10 cellular contexts compared by ENCODE assay signal in the genomic region with DNA sequence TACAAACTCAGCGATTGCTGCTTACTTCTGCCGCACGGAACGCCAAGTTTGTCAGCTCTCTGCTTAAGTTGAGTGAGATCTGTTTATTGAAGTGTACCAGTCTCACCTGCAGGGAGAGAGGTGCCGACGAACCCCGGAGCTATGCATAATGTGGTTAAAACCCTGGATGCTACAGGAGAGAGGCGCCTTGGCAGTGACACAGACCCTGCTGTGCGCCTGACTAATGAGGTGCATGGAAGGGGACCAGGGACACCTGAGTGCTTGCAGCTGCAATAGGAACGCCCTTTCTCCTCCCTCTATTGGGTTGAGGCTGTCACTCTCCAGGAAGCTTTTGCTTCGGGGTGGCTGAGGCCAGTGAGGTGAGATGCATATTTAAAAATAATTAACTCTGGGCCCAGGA. TPM values are rescaled to one million over a fixed set of nuclear protein-coding genes. Genes with fewer than 3 reads are reported as not detected.
DNase-seq lines count a peak whose midpoint lies in the region; ATAC-seq and TF ChIP-seq lines count a peak whose summit lies in the region.
"Had no signal": no experiment of that assay in that cellular context is flagged by ENCODE, and none has a peak within 500 bp of the region (broad histone marks: within the 10 kb centered on the region; RNA-seq: fewer than 3 reads in every experiment).

No MANE protein-coding gene starts in this region.

- no TSS peak for BruUV-seq in mammary epithelial cell (replicated peaks; lab: Mats Ljungman, UMichigan)

- WGBS in mammary epithelial cell (ENCODE audit: low coverage, missing lambda C conversion rate) = 30% methylated on average over 11 of the region's 11 CpGs
- WGBS in heart left ventricle, 4 donors = 33 to 53% (median 39%) methylated on average over 9 to 11 of the region's 11 CpGs

- in situ Hi-C loops in mammary epithelial cell (cut with MboI; ENCODE audit: low sequenced_read_pairs in 2 of 2) = no loop called here

- H3K27me3 Mint-ChIP-seq in natural killer cell treated with Interleukin-12 subunit alpha and Interleukin-12 subunit beta and Interleukin-15 and Interleukin-18, amount 100 ng/mL, for 72 hours = peaks cover 50 to 65% of the 10 kb centered on the region in 2 donors

- no peaks in the 10 kb centered on the region for H4K20me1 ChIP-seq in mammary epithelial cell (ENCODE audit: insufficient read depth, low read length)

- dilution Hi-C loops in mammary epithelial cell (cut with HindIII; ENCODE audit: low sequenced_read_pairs) = loop anchor here (5.0 kb wide), 1 partner anchor 33 kb away; no protein-coding TSS in a partner anchor

- H3K4me1 ChIP-seq in HUES48 (ENCODE audit: control insufficient read depth, insufficient read depth, low read length) (peaks cover 14% of the 10 kb centered on the region; the same call in 1 of the 2 replicates), mammary epithelial cell (ENCODE audit: insufficient read depth, low read length) (peaks cover 15% of the 10 kb centered on the region), heart left ventricle (peaks cover 0 to 17% (median 6%) of the 10 kb centered on the region in 12 donors)

- H3K36me3 ChIP-seq in HUES48 (ENCODE audit: control insufficient read depth, insufficient read depth, low read length) = no peaks in the 10 kb centered on the region
- no peaks in the 10 kb centered on the region for H3K36me3 ChIP-seq in mammary epithelial cell (ENCODE audit: insufficient read depth, low read length)
- no peaks in the 10 kb centered on the region for H3K36me3 ChIP-seq in heart left ventricle
- H3K36me3 ChIP-seq: esophagus muscularis mucosa, WERI-Rb-1 had no signal

- H3K9ac ChIP-seq in HUES48 (ENCODE audit: low read depth, low read length) (no peak overlapping the region), mammary epithelial cell (ENCODE audit: insufficient read depth, low read length) (no peak overlapping the region)

- no peaks in the 10 kb centered on the region for H3K9me3 Mint-ChIP-seq in natural killer cell treated with Interleukin-12 subunit alpha and Interleukin-12 subunit beta and Interleukin-15 and Interleukin-18, amount 100 ng/mL, for 72 hours

- peak overlapping the region; percentile 94 for H3K4me2 ChIP-seq in mammary epithelial cell (ENCODE audit: insufficient read depth, low read depth, low read length)

- H3K79me2 ChIP-seq in mammary epithelial cell (ENCODE audit: insufficient read depth, low read length) = no peaks in the 10 kb centered on the region

- intact Hi-C loops in mammary epithelial cell (cut with micrococcal nuclease) = no loop called here
- intact Hi-C loops in heart left ventricle (cut with DNase I) = no loop called here

- no peaks in the 10 kb centered on the region for H3K36me3 Mint-ChIP-seq in natural killer cell treated with Interleukin-12 subunit alpha and Interleukin-12 subunit beta and Interleukin-15 and Interleukin-18, amount 100 ng/mL, for 72 hours

- H3K27me3 ChIP-seq in HUES48 (ENCODE audit: control insufficient read depth, insufficient read depth, low read length) = peaks cover 65% of the 10 kb centered on the region
- H3K27me3 ChIP-seq in mammary epithelial cell (ENCODE audit: insufficient read depth, low read length) = peaks cover 2% of the 10 kb centered on the region
- H3K27me3 ChIP-seq in heart left ventricle = peaks cover 13 to 79% (median 28%) of the 10 kb centered on the region in 9 donors

- no peak overlapping the region for H3K27ac Mint-ChIP-seq in natural killer cell treated with Interleukin-12 subunit alpha and Interleukin-12 subunit beta and Interleukin-15 and Interleukin-18, amount 100 ng/mL, for 72 hours

- H3K27ac ChIP-seq in HUES48 (ENCODE audit: low read depth, low read length) (no peak overlapping the region), mammary epithelial cell (ENCODE audit: insufficient read depth, low read depth, low read length) (no peak overlapping the region), heart left ventricle (no peak overlapping the region)
- H3K27ac ChIP-seq: esophagus muscularis mucosa, WERI-Rb-1 had no signal

- DNase-seq in COR-L47 (lab: John Stamatoyannopoulos, UW) (peak; percentile 56), mammary epithelial cell (peak; percentile 36), heart left ventricle (no peak), GM03348 (ENCODE audit: low spot score) (no peak), pons (ENCODE audit: low spot score) (no peak)
- no peak for DNase-seq in natural killer cell treated with Interleukin-12 subunit alpha and Interleukin-12 subunit beta and Interleukin-15 and Interleukin-18, amount 100 ng/mL, for 72 hours (ENCODE audit: low spot score)
- DNase-seq: WERI-Rb-1 had no signal

- TF ChIP-seq CTCF in mammary epithelial cell (conservative IDR thresholded peaks at IDR 0.05 in 1 of 2, IDR thresholded peaks at IDR 0.05 in 1 of 2; ENCODE audit: extremely low read depth in 1 of 2, insufficient read depth in 1 of 2, low read depth in 1 of 2, low read length in 2 of 2) (no peak), heart left ventricle (IDR thresholded peaks at IDR 0.05) (no peak)

- H2AFZ ChIP-seq in mammary epithelial cell (ENCODE audit: low read depth, low read length) = peak overlapping the region; percentile 87

- H3K4me1 Mint-ChIP-seq in natural killer cell treated with Interleukin-12 subunit alpha and Interleukin-12 subunit beta and Interleukin-15 and Interleukin-18, amount 100 ng/mL, for 72 hours (ENCODE audit: low read depth in 2 of 2) = peaks cover 14 to 15% of the 10 kb centered on the region in 2 donors

- TF ChIP-seq POLR2A in heart left ventricle (IDR thresholded peaks at IDR 0.05) = no peak

- H3K4me3 ChIP-seq in HUES48 (ENCODE audit: low read depth, low read length) (peak overlapping the region; percentile 62; the same call in 1 of the 2 replicates), mammary epithelial cell (replicated peaks in 1 of 3; ENCODE audit: insufficient read depth in 1 of 3, low read depth in 2 of 3, low read length in 3 of 3) (no peak overlapping the region), heart left ventricle (no peak overlapping the region)

- no peak for ATAC-seq in natural killer cell treated with Interleukin-12 subunit alpha and Interleukin-12 subunit beta and Interleukin-15 and Interleukin-18, amount 100 ng/mL, for 72 hours
- ATAC-seq in HG03175 (IDR thresholded peaks at IDR 0.05; ENCODE audit: unreplicated experiment) = no peak
- no peak for ATAC-seq in heart left ventricle

- no peaks in the 10 kb centered on the region for H3K9me3 ChIP-seq in HUES48 (ENCODE audit: control insufficient read depth, insufficient read depth, low read length)
- H3K9me3 ChIP-seq in mammary epithelial cell (replicated peaks; ENCODE audit: insufficient read depth, low read length) = no peaks in the 10 kb centered on the region
- H3K9me3 ChIP-seq in heart left ventricle = no peaks in the 10 kb centered on the region
- H3K9me3 ChIP-seq: esophagus muscularis mucosa had no signal

- H3K4me3 Mint-ChIP-seq in natural killer cell treated with Interleukin-12 subunit alpha and Interleukin-12 subunit beta and Interleukin-15 and Interleukin-18, amount 100 ng/mL, for 72 hours = peak overlapping the region; percentile 65

- CTCF ChIA-PET in mammary epithelial cell (lab: Charles Lee; ENCODE audit: low non-redundant PET) = no interaction called here

RNA-seq across cellular contexts. Expression of a gene that starts 1.0 kb away (rescaled TPM):
- under 1 TPM; 0.33 to 0.52 TPM for total RNA-seq in mammary epithelial cell
- 0.44 TPM for polyA plus RNA-seq in mammary epithelial cell
- polyA minus RNA-seq in mammary epithelial cell = 0.62 TPM
- total RNA-seq in natural killer cell treated with Interleukin-12 subunit alpha and Interleukin-12 subunit beta and Interleukin-15 and Interleukin-18, amount 100 ng/mL, for 72 hours = not detected
- under 1 TPM in 7 of 9 donors, not detected in 2; 0.05 to 0.46 (median 0.15) TPM for total RNA-seq in heart left ventricle
- under 1 TPM; 0.03 to 0.08 TPM for polyA plus RNA-seq in heart left ventricle

Comparison
In these comparisons a context has a peak if more than half of its experiments do, and no peak if none do; other contexts are left out.
1. DNase-seq: peak in COR-L47 (single experiment) and mammary epithelial cell (single experiment); none in natural killer cell treated with Interleukin-12 subunit alpha and Interleukin-12 subunit beta and Interleukin-15 and Interleukin-18, amount 100 ng/mL, for 72 hours (single experiment), heart left ventricle (0 of 5), GM03348 (single experiment) and pons (single experiment).